In the genomic region with DNA sequence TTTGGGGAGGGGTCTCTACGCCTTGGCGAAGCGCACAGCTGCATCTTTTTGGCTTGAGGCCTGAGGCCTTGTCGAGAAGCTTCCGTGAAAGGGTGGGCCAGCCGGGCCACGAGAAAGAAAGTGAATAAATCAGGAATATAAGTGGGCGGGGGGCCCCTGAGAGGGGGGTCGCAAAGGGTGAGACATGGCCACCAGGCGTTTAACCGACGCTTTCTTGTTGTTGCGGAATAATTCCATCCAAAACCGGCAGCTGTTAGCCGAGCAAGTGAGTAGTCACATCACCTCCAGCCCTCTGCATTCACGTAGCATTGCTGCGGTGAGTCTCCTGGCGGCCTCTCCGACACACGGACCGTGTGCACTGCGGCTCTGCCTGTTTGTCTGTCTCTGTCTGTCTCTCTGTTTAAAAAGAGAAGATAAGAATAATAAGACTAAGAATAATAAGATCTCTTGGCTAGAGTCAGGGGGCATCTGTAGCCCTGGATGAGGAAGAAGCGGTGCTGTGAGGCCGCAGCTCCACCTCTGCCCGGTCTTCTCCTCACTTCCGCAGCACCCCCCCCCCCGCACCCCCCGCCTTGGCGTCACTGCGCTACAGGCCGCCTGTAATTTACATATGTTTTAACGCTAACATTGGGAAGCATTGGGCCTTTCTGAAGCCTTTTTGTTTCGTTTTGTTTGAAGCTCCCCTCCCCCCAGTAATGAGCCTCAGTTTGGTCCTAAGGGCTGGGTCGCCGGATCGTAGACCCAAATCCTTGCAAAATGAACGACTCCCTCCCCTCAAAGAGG, we compare ENCODE assay signal across 1 cellular context.
TF ChIP-seq lines count a peak whose summit lies in the region.

No MANE protein-coding gene starts in this region.

TF ChIP-seq in GM23338, 12 proteins besides CTCF, POLR2A, EP300 and RAD21 (continued from another document):
- no peak for TF ChIP-seq EZH2 (IDR thresholded peaks at IDR 0.05; ENCODE audit: low read depth, unreplicated experiment)
